ENCODE assay signal across 9 cellular contexts in the genomic region with DNA sequence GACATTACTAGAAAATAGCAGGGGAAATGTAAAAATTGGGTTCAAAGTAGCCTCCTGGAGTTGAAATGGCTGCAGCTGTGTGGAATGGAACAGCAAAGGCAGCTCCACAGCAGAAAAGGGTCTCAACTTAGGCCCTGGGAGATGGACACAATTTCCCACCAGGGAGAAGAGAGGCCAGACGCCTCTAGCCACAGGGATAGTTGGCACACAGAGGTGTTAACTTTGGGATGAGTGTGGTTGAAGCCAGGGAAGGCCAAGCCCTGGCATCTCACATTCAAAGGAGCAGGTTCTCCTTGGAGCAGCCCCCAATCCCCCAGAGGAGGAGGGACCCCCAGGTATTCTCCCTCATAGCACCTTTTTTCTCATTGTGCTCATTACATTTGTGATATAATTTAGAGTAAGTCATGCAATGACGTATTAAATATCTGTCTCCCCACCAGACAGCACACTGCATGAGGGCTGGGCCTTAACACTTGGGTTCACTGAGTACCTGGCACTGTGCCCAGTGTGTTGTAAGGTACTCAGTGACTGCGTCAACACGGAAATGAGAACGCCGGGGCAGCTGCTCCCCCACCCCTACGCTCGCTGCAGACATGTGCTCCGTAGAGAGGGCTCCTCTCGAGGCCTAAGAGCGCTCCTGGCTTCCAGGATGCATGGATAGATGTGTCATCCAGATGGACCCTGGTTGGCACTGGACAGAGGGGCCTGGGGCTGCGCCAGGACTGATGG.
DNase-seq lines count a peak whose midpoint lies in the region; FAIRE-seq and TF ChIP-seq lines count a peak whose summit lies in the region.
"Had no signal": no experiment of that assay in that cellular context is flagged by ENCODE, and none has a peak within 500 bp of the region (broad histone marks: within the 10 kb centered on the region; RNA-seq: fewer than 3 reads in every experiment).

No MANE protein-coding gene starts in this region.

- no peak overlapping the region for H2BK12ac ChIP-seq in H1 (ENCODE audit: low read depth, low read length)

- H3K4me1 Mint-ChIP-seq in Caco-2 (ENCODE audit: low read depth, unreplicated experiment), result peaks cover 32% of the 10 kb centered on the region

- DNase-seq in DMS53 treated with DMSO at 0.1 percent for 48 hours (lab: John Stamatoyannopoulos, UW; ENCODE audit: unreplicated experiment), result peak; percentile 42
- DNase-seq in NCI-H2171 (lab: John Stamatoyannopoulos, UW), result peak; percentile 42
- peak in 1 of 2 experiments; percentile 16 for DNase-seq in H1 (ENCODE audit: low read depth in 1 of 2, low spot score in 2 of 2)
- no peak for DNase-seq in activated effector memory CD4-positive, alpha-beta T cell treated with anti-CD3 and anti-CD28 coated beads, Interleukin-2, amount 50 U/mL, for 16 hours
- DNase-seq in Caco-2, result no peak
- DNase-seq in NCI-H1048 (lab: John Stamatoyannopoulos, UW), result no peak
- no peak for DNase-seq in germinal center (ENCODE audit: low spot score)
- DNase-seq: amniotic stem cell had no signal

- no peak overlapping the region for H3K4me2 ChIP-seq in H1 (ENCODE audit: insufficient read depth in 1 of 2, low read depth in 2 of 2, low read length in 2 of 2)

- 91% methylated on average over 12 of the region's 12 CpGs; no CpG with 5 or more reads in 1 of the 2 experiments for WGBS in H1 (ENCODE audit: extremely low coverage in 1 of 2, insufficient coverage in 1 of 2, insufficient read length in 1 of 2, insufficient replicate concordance in 2 of 2, low coverage in 1 of 2, low lambda C conversion rate in 2 of 2, missing lambda C conversion rate in 1 of 2), 2 experiments

- H3K27ac Mint-ChIP-seq in Caco-2 (ENCODE audit: unreplicated experiment), result no peak overlapping the region

- no peaks in the 10 kb centered on the region for H3K27me3 Mint-ChIP-seq in Caco-2 (ENCODE audit: insufficient read depth, unreplicated experiment)

- no peaks in the 10 kb centered on the region for H3K23me2 ChIP-seq in H1 (ENCODE audit: low read depth, low read length)

- no peaks in the 10 kb centered on the region for H3K27me3 ChIP-seq in H1 (replicated peaks in 1 of 4; ENCODE audit: control insufficient read depth in 3 of 4, extremely low read depth in 1 of 4, insufficient read depth in 3 of 4, low read length in 3 of 4)
- no peaks in the 10 kb centered on the region for H3K27me3 ChIP-seq in neutrophil
- no peaks in the 10 kb centered on the region for H3K27me3 ChIP-seq in Caco-2 (replicated peaks; ENCODE audit: control insufficient read depth, insufficient read depth, low read length)

- no TSS peak for BruUV-seq in Caco-2 (replicated peaks; lab: Mats Ljungman, UMichigan)

- TF ChIP-seq EP300 in H1 (IDR thresholded peaks at IDR 0.05; ENCODE audit: borderline replicate concordance in 1 of 2, low read depth in 2 of 2, low read length in 2 of 2), result no peak

- H2AK5ac ChIP-seq in H1 (ENCODE audit: low read depth, low read length), result no peak overlapping the region

- H2BK20ac ChIP-seq in H1 (ENCODE audit: low read length), result 0 out of 2 replicates have a peak overlapping the region, but pooled peaks have one; percentile 48

- no peaks in the 10 kb centered on the region for H3K36me3 Mint-ChIP-seq in Caco-2 (ENCODE audit: insufficient read depth, unreplicated experiment)

- no peak overlapping the region for H3K23ac ChIP-seq in H1 (ENCODE audit: insufficient read length)

- H4K20me1 ChIP-seq in H1 (replicated peaks in 1 of 2; ENCODE audit: control insufficient read depth in 1 of 2, insufficient read depth in 2 of 2, low read length in 2 of 2), result no peaks in the 10 kb centered on the region

- H3K4me3 ChIP-seq in H1 (ENCODE audit: extremely low read depth in 1 of 4, insufficient read depth in 2 of 4, low read depth in 3 of 4, low read length in 4 of 4), result no peak overlapping the region
- H3K4me3 ChIP-seq in neutrophil (ENCODE audit: low read depth in 1 of 2, low read length in 1 of 2), result peak overlapping the region; percentile 31
- no peak overlapping the region for H3K4me3 ChIP-seq in Caco-2 (ENCODE audit: low read depth, low read length)

- H2BK5ac ChIP-seq in H1 (ENCODE audit: low read depth, low read length), result no peak overlapping the region

- no peak overlapping the region for H2BK120ac ChIP-seq in H1 (replicated peaks; ENCODE audit: low read depth, low read length)

- H3K9me3 ChIP-seq in H1 (ENCODE audit: insufficient read depth in 2 of 2, low read depth in 1 of 2, low read length in 1 of 2) (no peaks in the 10 kb centered on the region), neutrophil (no peaks in the 10 kb centered on the region), Caco-2 (no peaks in the 10 kb centered on the region)

- H3K4me1 ChIP-seq in H1 (replicated peaks in 1 of 4; ENCODE audit: control insufficient read depth in 3 of 4, insufficient read depth in 4 of 4, low read length in 3 of 4), result peaks cover 2 to 7% (median 3%) of the 10 kb centered on the region in 4 experiments; a peak in 4 of 7 replicates
- peaks cover 56 to 59% of the 10 kb centered on the region in 2 experiments for H3K4me1 ChIP-seq in neutrophil (ENCODE audit: control insufficient read depth in 1 of 2, insufficient read depth in 1 of 2, low read depth in 1 of 2, low read length in 1 of 2)
- H3K4me1 ChIP-seq in Caco-2, result peaks cover 23% of the 10 kb centered on the region

- intact Hi-C loops in Caco-2 (cut with micrococcal nuclease; ENCODE audit: unreplicated experiment), result loop anchor here (10.0 kb wide), 2 partner anchors 47 to 107 kb away; no protein-coding TSS in a partner anchor

- no peak overlapping the region for H2AFZ ChIP-seq in H1 (ENCODE audit: low read length)

- POLR2A ChIA-PET in H1 (lab: Charles Lee; ENCODE audit: partially characterized antibody), result no interaction called here
- POLR2A ChIA-PET in Caco-2 (lab: Charles Lee), result no interaction called here

- no peak overlapping the region for H3K14ac ChIP-seq in H1 (ENCODE audit: insufficient read length)

- FAIRE-seq in H1 (lab: Jason Lieb, UNC), result no peak

- no peak overlapping the region for H3K18ac ChIP-seq in H1 (ENCODE audit: extremely low read depth, low read length)

- H4K5ac ChIP-seq in H1 (ENCODE audit: insufficient read length, low read depth, low read length), result no peak overlapping the region

- H3K9ac ChIP-seq in H1 (replicated peaks in 1 of 4; ENCODE audit: extremely low read depth in 1 of 4, low read depth in 3 of 4, low read length in 3 of 4), result no peak overlapping the region

- no peaks in the 10 kb centered on the region for H3K79me1 ChIP-seq in H1 (ENCODE audit: low read depth, low read length)

- no peak overlapping the region for H3K4me3 Mint-ChIP-seq in Caco-2 (ENCODE audit: unreplicated experiment)

- TF ChIP-seq POLR2A in H1 (IDR thresholded peaks at IDR 0.05; ENCODE audit: control extremely low read depth in 1 of 2, low read depth in 2 of 2, low read length in 2 of 2), result no peak

- H3K27ac ChIP-seq in H1 (ENCODE audit: low read depth, low read length) (no peak overlapping the region), neutrophil (peak overlapping the region; percentile 95)

- TF ChIP-seq RAD21 in H1 (IDR thresholded peaks at IDR 0.05 in 1 of 2, conservative IDR thresholded peaks at IDR 0.05 in 1 of 2; ENCODE audit: low read depth in 2 of 2, low read length in 2 of 2), result no peak

- 0 out of 2 replicates have a peak overlapping the region, but pooled peaks have one; percentile 61 for H2BK15ac ChIP-seq in H1 (ENCODE audit: low read length)

- CTCF ChIA-PET in H1 (lab: Charles Lee; ENCODE audit: partially characterized antibody) (interaction anchor here (1.1 to 3.6 kb wide), 2 partner anchors 39 to 112 kb away, joined by 7 to 11 read pairs; no protein-coding TSS in a partner anchor), Caco-2 (lab: Charles Lee) (no interaction called here)

- no peak overlapping the region for H3K4ac ChIP-seq in H1 (replicated peaks; ENCODE audit: insufficient read length, low read depth, low read length)

- no peaks in the 10 kb centered on the region for H3K79me2 ChIP-seq in H1 (ENCODE audit: control insufficient read depth in 1 of 2, insufficient read depth in 2 of 2, low read length in 2 of 2)

- no peak overlapping the region for H4K8ac ChIP-seq in H1 (ENCODE audit: extremely low read depth, insufficient read depth, low read length)

- no peak overlapping the region for H4K91ac ChIP-seq in H1 (replicated peaks; ENCODE audit: insufficient read length, low read length)

- no peaks in the 10 kb centered on the region for H3K9me3 Mint-ChIP-seq in Caco-2 (ENCODE audit: unreplicated experiment)

- no peak overlapping the region for H3K56ac ChIP-seq in H1 (replicated peaks; ENCODE audit: insufficient read length, low read depth, low read length)

- no peak for TF ChIP-seq CTCF in H1 (IDR thresholded peaks at IDR 0.05; ENCODE audit: control extremely low read depth in 1 of 3, insufficient read depth in 1 of 3, low read depth in 1 of 3, low read length in 3 of 3)
- no peak for TF ChIP-seq CTCF in neutrophil (IDR thresholded peaks at IDR 0.05)
- TF ChIP-seq CTCF in Caco-2 (IDR thresholded peaks at IDR 0.05; ENCODE audit: insufficient read depth in 1 of 2, low read depth in 1 of 2, low read length in 1 of 2, severe bottlenecking in 1 of 2, unreplicated experiment in 1 of 2), result no peak

- H3K36me3 ChIP-seq in H1 (ENCODE audit: control insufficient read depth in 2 of 4, insufficient read depth in 4 of 4, low read length in 3 of 4), result no peaks in the 10 kb centered on the region
- H3K36me3 ChIP-seq in neutrophil, result no peaks in the 10 kb centered on the region
- H3K36me3 ChIP-seq in Caco-2 (ENCODE audit: control insufficient read depth, insufficient read depth, low read length), result no peaks in the 10 kb centered on the region

TF ChIP-seq in H1, 55 proteins besides CTCF, POLR2A, EP300 and RAD21 (continues in another document):
- TF ChIP-seq SUZ12 (IDR thresholded peaks at IDR 0.05; ENCODE audit: low read length), result no peak
- TF ChIP-seq RBBP5 (IDR thresholded peaks at IDR 0.05; ENCODE audit: borderline replicate concordance, low read depth, low read length), result no peak
- TF ChIP-seq, protein P1, sequence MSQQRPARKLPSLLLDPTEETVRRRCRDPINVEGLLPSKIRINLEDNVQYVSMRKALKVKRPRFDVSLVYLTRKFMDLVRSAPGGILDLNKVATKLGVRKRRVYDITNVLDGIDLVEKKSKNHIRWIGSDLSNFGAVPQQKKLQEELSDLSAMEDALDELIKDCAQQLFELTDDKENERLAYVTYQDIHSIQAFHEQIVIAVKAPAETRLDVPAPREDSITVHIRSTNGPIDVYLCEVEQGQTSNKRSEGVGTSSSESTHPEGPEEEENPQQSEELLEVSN (IDR thresholded peaks at IDR 0.05), result no peak
- no peak for TF ChIP-seq TCF12 (IDR thresholded peaks at IDR 0.05; ENCODE audit: low read depth, low read length)
- no peak for TF ChIP-seq RNF2 (IDR thresholded peaks at IDR 0.05; ENCODE audit: borderline replicate concordance, low read depth, low read length, missing control alignments, poor library complexity, severe bottlenecking)
- no peak for TF ChIP-seq CHD1 (IDR thresholded peaks at IDR 0.05; ENCODE audit: low read depth, low read length)
- no peak for TF ChIP-seq GTF2F1 (IDR thresholded peaks at IDR 0.05; ENCODE audit: borderline replicate concordance, low read depth, low read length)
- TF ChIP-seq BCL11A (IDR thresholded peaks at IDR 0.05; ENCODE audit: low read depth in 2 of 2, low read length in 2 of 2), result no peak
- TF ChIP-seq BACH1 (IDR thresholded peaks at IDR 0.05; ENCODE audit: low read length), result no peak
- no peak for TF ChIP-seq CBX5 (IDR thresholded peaks at IDR 0.05; ENCODE audit: low read depth, low read length)

Comparison
In these comparisons a context has a peak if more than half of its experiments do, and no peak if none do; other contexts are left out.
1. DNase-seq: peak in DMS53 treated with DMSO at 0.1 percent for 48 hours (single experiment) and NCI-H2171 (single experiment); none in activated effector memory CD4-positive, alpha-beta T cell treated with anti-CD3 and anti-CD28 coated beads, Interleukin-2, amount 50 U/mL, for 16 hours (single experiment), Caco-2 (0 of 2), NCI-H1048 (single experiment) and germinal center (single experiment).
2. H3K4me3 ChIP-seq: peak in neutrophil (2 of 2); none in H1 (0 of 4) and Caco-2 (single experiment).